In the genomic region with DNA sequence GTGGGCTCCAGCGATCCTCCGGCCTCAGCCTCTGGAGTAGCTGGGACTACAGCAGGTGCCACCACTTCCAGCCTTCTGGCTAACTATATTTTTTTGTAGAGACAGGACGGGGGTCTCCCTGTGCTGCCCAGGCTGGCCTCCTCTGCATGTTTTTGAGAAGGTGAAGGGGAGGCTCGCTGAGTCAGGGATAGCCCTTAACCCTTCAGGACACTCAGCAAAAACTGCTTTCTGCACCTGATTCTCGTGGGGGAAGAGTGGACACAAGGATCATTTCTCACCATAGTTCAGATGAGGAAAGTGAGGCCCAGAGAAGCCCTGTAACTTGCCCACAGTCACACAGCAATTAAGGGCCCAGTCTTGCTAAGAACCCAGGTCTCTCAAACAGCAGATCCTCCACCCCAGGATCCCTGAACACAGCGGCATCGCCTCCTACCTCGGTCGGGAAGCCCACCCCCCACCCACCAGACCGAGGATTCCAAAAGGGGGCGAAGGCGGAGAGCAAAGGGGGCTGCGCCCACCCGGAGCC, we compare ENCODE assay signal across 9 cellular contexts. TPM values are rescaled to one million over a fixed set of nuclear protein-coding genes. Genes with fewer than 3 reads are reported as not detected.
DNase-seq lines count a peak whose midpoint lies in the region; ATAC-seq and TF ChIP-seq lines count a peak whose summit lies in the region.
"Had no signal": no experiment of that assay in that cellular context is flagged by ENCODE, and none has a peak within 500 bp of the region (broad histone marks: within the 10 kb centered on the region; RNA-seq: fewer than 3 reads in every experiment).

No MANE protein-coding gene starts in this region.

- peak overlapping the region in 1 of 5 experiments; percentile 60 for H3K27ac Mint-ChIP-seq in brain

- no peak overlapping the region for H3K4me3 ChIP-seq in mesendoderm (ENCODE audit: low read length)
- peak overlapping the region; percentile 27 to 59 (median 50) for H3K4me3 ChIP-seq in tibial nerve
- H3K4me3 ChIP-seq in MG63: no peak overlapping the region

- peak overlapping the region; percentile 62 for H3K56ac ChIP-seq in mesendoderm (ENCODE audit: low read length)

- WGBS in mesendoderm (ENCODE audit: extremely low coverage, insufficient coverage, low lambda C conversion rate): no CpG with 5 or more reads among the region's 14 CpGs
- 34 to 35% methylated on average over 13 to 14 of the region's 14 CpGs for WGBS in tibial nerve, 2 donors

- no peak overlapping the region for H2BK15ac ChIP-seq in mesendoderm (replicated peaks; ENCODE audit: low read depth)

- H3K4ac ChIP-seq in mesendoderm (ENCODE audit: low read depth, low read length): no peak overlapping the region

- no peaks in the 10 kb centered on the region for H3K27me3 Mint-ChIP-seq in activated T-cell treated with anti-CD3 and anti-CD28 coated beads, Interleukin-2, amount 50 U/mL, for 4 hours (ENCODE audit: low read depth)
- H3K27me3 Mint-ChIP-seq in brain: peaks cover 64% of the 10 kb centered on the region

- H3K79me2 ChIP-seq in mesendoderm (ENCODE audit: control insufficient read depth, insufficient read depth, low read length): no peaks in the 10 kb centered on the region

- H2AK5ac ChIP-seq in mesendoderm (ENCODE audit: low read length): no peak overlapping the region

- H4K8ac ChIP-seq in mesendoderm (ENCODE audit: low read depth, low read length): no peak overlapping the region

- H3K27ac ChIP-seq in mesendoderm (ENCODE audit: low read depth, low read length) (no peak overlapping the region), tibial nerve (peak overlapping the region in 3 of 4 donors; percentile 68 to 78 (median 78))
- H3K27ac ChIP-seq: C4-2B had no signal

- no peak for ATAC-seq in activated T-cell treated with anti-CD3 and anti-CD28 coated beads, Interleukin-2, amount 50 U/mL, for 4 hours

- no peak overlapping the region for H2BK5ac ChIP-seq in mesendoderm (ENCODE audit: low read length)

- no peak overlapping the region for H4K5ac ChIP-seq in mesendoderm (ENCODE audit: low read length)

- H3K9me3 Mint-ChIP-seq in activated T-cell treated with anti-CD3 and anti-CD28 coated beads, Interleukin-2, amount 50 U/mL, for 4 hours: no peaks in the 10 kb centered on the region
- no peaks in the 10 kb centered on the region for H3K9me3 Mint-ChIP-seq in brain

- H3K36me3 ChIP-seq in mesendoderm (ENCODE audit: control insufficient read depth, insufficient read depth, low read length) (no peaks in the 10 kb centered on the region), tibial nerve (no peaks in the 10 kb centered on the region), MG63 (no peaks in the 10 kb centered on the region)

- H3K4me1 Mint-ChIP-seq in activated T-cell treated with anti-CD3 and anti-CD28 coated beads, Interleukin-2, amount 50 U/mL, for 4 hours (ENCODE audit: low read depth): peaks cover 73% of the 10 kb centered on the region
- H3K4me1 Mint-ChIP-seq in brain: peaks cover 35% of the 10 kb centered on the region

- TF ChIP-seq EP300 in tibial nerve (IDR thresholded peaks at IDR 0.05): no peak

- no peaks in the 10 kb centered on the region for H3K36me3 Mint-ChIP-seq in activated T-cell treated with anti-CD3 and anti-CD28 coated beads, Interleukin-2, amount 50 U/mL, for 4 hours (ENCODE audit: insufficient read depth)
- H3K36me3 Mint-ChIP-seq in brain: no peaks in the 10 kb centered on the region

- no peak for DNase-seq in activated T-cell treated with anti-CD3 and anti-CD28 coated beads, Interleukin-2, amount 50 U/mL, for 4 hours
- no peak for DNase-seq in activated T-cell treated with anti-CD3 and anti-CD28 coated beads for 4 hours
- no peak for DNase-seq in mesendoderm
- no peak for DNase-seq in tibial nerve (ENCODE audit: low spot score in 2 of 2)
- no peak for DNase-seq in activated effector memory CD4-positive, alpha-beta T cell treated with anti-CD3 and anti-CD28 coated beads, Interleukin-2, amount 50 U/mL, for 16 hours
- DNase-seq in NCI-H2227 treated with DMSO at 0.1 percent for 48 hours (lab: John Stamatoyannopoulos, UW): no peak
- DNase-seq in MG63: no peak

- no peaks in the 10 kb centered on the region for H3K79me1 ChIP-seq in mesendoderm (ENCODE audit: low read length)

- H3K27me3 ChIP-seq in mesendoderm (ENCODE audit: insufficient read depth, low read length, poor library complexity) (peaks cover 18% of the 10 kb centered on the region), tibial nerve (peaks cover 0 to 9% of the 10 kb centered on the region in 2 donors), MG63 (no peaks in the 10 kb centered on the region)

- no peak overlapping the region for H3K23ac ChIP-seq in mesendoderm (ENCODE audit: low read length)

- peak overlapping the region; percentile 49 for H3K4me2 ChIP-seq in mesendoderm (ENCODE audit: low read length)

- no peak overlapping the region for H2BK120ac ChIP-seq in mesendoderm (ENCODE audit: low read depth, low read length)

- peak overlapping the region; percentile 48 for H3K9ac ChIP-seq in mesendoderm (ENCODE audit: low read length)

- TF ChIP-seq CTCF in brain (conservative IDR thresholded peaks at IDR 0.05) (no peak), tibial nerve (IDR thresholded peaks at IDR 0.05) (no peak)

- H3K4me1 ChIP-seq in mesendoderm (ENCODE audit: control insufficient read depth, low read depth, low read length) (no peaks in the 10 kb centered on the region), tibial nerve (peaks cover 0 to 57% (median 22%) of the 10 kb centered on the region in 4 donors)

- TF ChIP-seq POLR2A in tibial nerve (IDR thresholded peaks at IDR 0.05): no peak

- H3K4me3 Mint-ChIP-seq in activated T-cell treated with anti-CD3 and anti-CD28 coated beads, Interleukin-2, amount 50 U/mL, for 4 hours: peak overlapping the region; percentile 70
- peak overlapping the region in 4 of 5 experiments; percentile 39 to 49 (median 40) for H3K4me3 Mint-ChIP-seq in brain

- H3K9me3 ChIP-seq in tibial nerve: no peaks in the 10 kb centered on the region
- no peaks in the 10 kb centered on the region for H3K9me3 ChIP-seq in MG63

- peak overlapping the region; percentile 69 for H3K18ac ChIP-seq in mesendoderm (ENCODE audit: low read length)

RNA-seq across cellular contexts. Expression of a gene that starts 1.3 kb away (rescaled TPM):
- total RNA-seq in activated T-cell treated with anti-CD3 and anti-CD28 coated beads, Interleukin-2, amount 50 U/mL, for 4 hours: under 1 TPM; 0.08 to 0.65 (median 0.61) TPM
- polyA plus RNA-seq in brain (ENCODE audit: insufficient read depth, low read depth, low replicate concordance): 2.7 TPM
- 0.11 TPM for polyA plus RNA-seq in mesendoderm (2013, experiment 1 of 2)
- polyA plus RNA-seq in mesendoderm (2013, experiment 2 of 2): 0.08 TPM
- total RNA-seq in tibial nerve: 10 to 100 TPM; 18.4 to 63.9 (median 22.6) TPM
- total RNA-seq in MG63 (2014; rRNA removed; shearing (Covaris generic); ENCODE audit: low replicate concordance): not detected in 2 replicates

RNA-seq across cellular contexts. Expression of a gene that starts 29.8 kb away (rescaled TPM):
- 1 to 10 TPM; 7.6 to 9.4 (median 8.6) TPM for total RNA-seq in activated T-cell treated with anti-CD3 and anti-CD28 coated beads, Interleukin-2, amount 50 U/mL, for 4 hours
- 48.8 TPM for polyA plus RNA-seq in brain (ENCODE audit: insufficient read depth, low read depth, low replicate concordance)
- polyA plus RNA-seq in mesendoderm (2013, experiment 1 of 2): 8.1 TPM
- 8.0 TPM for polyA plus RNA-seq in mesendoderm (2013, experiment 2 of 2)
- 10 to 100 TPM; 26.4 to 39.9 (median 34.6) TPM for total RNA-seq in tibial nerve
- 10.4 and 11.5 TPM in 2 replicates for total RNA-seq in MG63 (2014; rRNA removed; shearing (Covaris generic); ENCODE audit: low replicate concordance)

RNA-seq across cellular contexts. Expression of a gene that starts 38.3 kb away (rescaled TPM):
- 10 to 100 TPM in 2 of 3 donors, 1 to 10 TPM in 1; 9.1 to 18.9 (median 15.4) TPM for total RNA-seq in activated T-cell treated with anti-CD3 and anti-CD28 coated beads, Interleukin-2, amount 50 U/mL, for 4 hours
- polyA plus RNA-seq in brain (ENCODE audit: insufficient read depth, low read depth, low replicate concordance): 164 TPM
- 1.1 TPM for polyA plus RNA-seq in mesendoderm (2013, experiment 1 of 2)
- 1.4 TPM for polyA plus RNA-seq in mesendoderm (2013, experiment 2 of 2)
- total RNA-seq in tibial nerve: 10 to 100 TPM; 28.2 to 79.3 (median 69.4) TPM
- 62.2 and 66.0 TPM in 2 replicates for total RNA-seq in MG63 (2014; rRNA removed; shearing (Covaris generic); ENCODE audit: low replicate concordance)

Comparison
In these comparisons a context has a peak if more than half of its experiments do, and no peak if none do; other contexts are left out.
1. H3K4me3 ChIP-seq: peak in tibial nerve (4 of 4); none in mesendoderm (single experiment) and MG63 (single experiment).
2. RNA of a gene that starts 1.3 kb away (total RNA-seq): 18.4 to 63.9 TPM in tibial nerve; 0.08 to 0.65 TPM in activated T-cell treated with anti-CD3 and anti-CD28 coated beads, Interleukin-2, amount 50 U/mL, for 4 hours and not detected in MG63; every median in the first group is over 10 times any median in the second.